ENCODE assay signal across 9 cellular contexts in the genomic region with DNA sequence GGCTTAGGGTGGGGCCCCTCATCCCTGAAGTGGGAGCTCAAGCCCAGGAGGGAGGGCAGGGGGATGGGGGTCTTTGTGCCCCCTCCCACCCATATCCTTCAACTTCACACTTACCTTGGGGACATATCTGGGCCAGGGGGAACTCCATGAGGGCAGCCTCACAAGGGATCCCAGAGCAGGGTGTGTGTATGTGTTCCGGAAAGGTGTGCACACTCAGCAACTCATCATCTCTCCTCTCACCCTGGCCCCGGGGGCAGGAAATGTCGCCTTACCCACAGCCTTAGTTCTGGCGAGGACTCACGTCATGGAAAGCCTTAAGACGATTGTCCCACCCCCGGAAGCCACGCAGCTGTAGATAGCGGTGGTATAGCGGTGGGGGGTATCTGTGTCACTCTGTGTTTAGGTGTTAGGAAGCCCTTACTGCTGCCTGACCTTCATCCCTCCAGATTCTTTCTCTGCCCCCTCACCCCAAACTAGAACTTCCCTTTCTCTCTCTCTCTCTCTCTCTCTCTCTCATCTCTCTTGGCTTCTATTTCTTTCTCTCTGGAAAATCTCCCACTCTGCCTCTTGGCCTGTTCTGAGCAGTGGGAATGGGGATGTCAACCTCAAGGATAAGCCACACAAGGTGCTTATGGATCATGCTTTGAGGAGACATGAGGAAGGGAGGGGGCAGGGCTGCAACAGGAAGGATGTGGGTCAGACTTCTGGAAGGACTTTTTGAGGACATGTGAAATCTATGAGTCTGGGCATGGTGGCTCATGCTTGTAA. TPM values are rescaled to one million over a fixed set of nuclear protein-coding genes. Genes with fewer than 3 reads are reported as not detected.
DNase-seq lines count a peak whose midpoint lies in the region; ATAC-seq and TF ChIP-seq lines count a peak whose summit lies in the region.
"Had no signal": no experiment of that assay in that cellular context is flagged by ENCODE, and none has a peak within 500 bp of the region (broad histone marks: within the 10 kb centered on the region; RNA-seq: fewer than 3 reads in every experiment).

A gene (minus strand): TSS at position 288 of the 768 bp plus-strand sequence. CDS start 140 bp downstream, at position 148.

- peak within 1 kb of the TSS; percentile 57 for H3K9ac ChIP-seq in OCI-LY3 (ENCODE audit: low read length)

- POLR2A ChIA-PET in CD8-positive, alpha-beta memory T cell (lab: Charles Lee): interaction anchor here (0.7 to 2.9 kb wide), 4 partner anchors 14 to 89 kb away, joined by 3 to 15 read pairs (median 4); a partner anchor contains a TSS

- H3K27me3 ChIP-seq in CD8-positive, alpha-beta memory T cell (ENCODE audit: insufficient read depth, low read length, poor library complexity, severe bottlenecking): no peaks in the 10 kb centered on the region
- H3K27me3 ChIP-seq in OCI-LY3 (ENCODE audit: low read depth, low read length) (no peaks in the 10 kb centered on the region), right cardiac atrium (ENCODE audit: control insufficient read depth, insufficient read depth) (no peaks in the 10 kb centered on the region)

- H3K36me3 ChIP-seq in CD8-positive, alpha-beta memory T cell (ENCODE audit: insufficient read depth, low read length): peaks cover 14% of the 10 kb centered on the region
- peaks cover 4% of the 10 kb centered on the region for H3K36me3 ChIP-seq in OCI-LY3 (replicated peaks; ENCODE audit: low read depth, low read length)

- H3K9me3 ChIP-seq in CD8-positive, alpha-beta memory T cell (ENCODE audit: low read length): no peaks in the 10 kb centered on the region
- H3K9me3 ChIP-seq in OCI-LY3 (ENCODE audit: insufficient read depth, low read length) (no peaks in the 10 kb centered on the region), right cardiac atrium (ENCODE audit: control insufficient read depth, low read length) (no peaks in the 10 kb centered on the region)

- H3K4me1 ChIP-seq in CD8-positive, alpha-beta memory T cell (ENCODE audit: insufficient read depth, low read length): peaks cover 60% of the 10 kb centered on the region
- H3K4me1 ChIP-seq in OCI-LY3 (ENCODE audit: low read length): peaks cover 13% of the 10 kb centered on the region
- peaks cover 4% of the 10 kb centered on the region for H3K4me1 ChIP-seq in right cardiac atrium (ENCODE audit: control insufficient read depth, insufficient read depth, low read length)

- peak within 1 kb of the TSS; percentile 99 to 100 (median 99) for H3K27ac Mint-ChIP-seq in CD8-positive, alpha-beta memory T cell

- peak within 1 kb of the TSS; percentile 68 for H3K4me3 ChIP-seq in CD8-positive, alpha-beta memory T cell (ENCODE audit: low read length)
- peak within 1 kb of the TSS; percentile 72 for H3K4me3 ChIP-seq in OCI-LY3 (ENCODE audit: low read length)
- peak within 1 kb of the TSS; percentile 22 for H3K4me3 ChIP-seq in right cardiac atrium (ENCODE audit: low read length)

- 23% methylated on average over 10 of the region's 10 CpGs for WGBS in right cardiac atrium

- peaks cover 0 to 13% of the 10 kb centered on the region in 2 donors for H3K27me3 Mint-ChIP-seq in CD8-positive, alpha-beta memory T cell

- peak within 1 kb of the TSS; percentile 50 for H2AFZ ChIP-seq in OCI-LY3 (ENCODE audit: low read depth, low read length)

- CTCF ChIA-PET in CD8-positive, alpha-beta memory T cell (lab: Charles Lee): interaction anchor here (1.0 to 3.9 kb wide), 6 partner anchors 15 to 127 kb away, joined by 3 to 14 read pairs (median 8); a partner anchor contains a TSS

- H4K20me1 ChIP-seq in OCI-LY3 (ENCODE audit: insufficient read depth, low read length): no peaks in the 10 kb centered on the region

- H3K36me3 Mint-ChIP-seq in CD8-positive, alpha-beta memory T cell: peaks cover 8 to 47% (median 13%) of the 10 kb centered on the region in 3 donors

- H3K9me3 Mint-ChIP-seq in CD8-positive, alpha-beta memory T cell: peaks cover 0 to 6% (median 4%) of the 10 kb centered on the region in 5 donors

- no peak for TF ChIP-seq CTCF in OCI-LY3 (IDR thresholded peaks at IDR 0.05; ENCODE audit: low read depth, low read length)

- H3K4me2 ChIP-seq in OCI-LY3 (ENCODE audit: low read length): peak within 1 kb of the TSS; percentile 72

- H3K79me2 ChIP-seq in OCI-LY3 (ENCODE audit: low read length): no peaks in the 10 kb centered on the region

- peak within 1 kb of the TSS; percentile 85 to 98 (median 94) for H3K4me3 Mint-ChIP-seq in CD8-positive, alpha-beta memory T cell

- peak; percentile 94 to 99 (median 98) for DNase-seq in CD8-positive, alpha-beta memory T cell
- DNase-seq in activated T-helper 1 cell treated with Interleukin-2 at 50 U/mL for 16 hours (ENCODE audit: low read depth): peak; percentile 88
- peak; percentile 67 to 87 (median 79) for DNase-seq in right cardiac atrium
- peak; percentile 86 to 93 (median 87) for DNase-seq in stimulated activated CD4-positive, alpha-beta T cell treated with anti-CD3 and anti-CD28 coated beads, TNF-alpha, amount 100 ng/mL, for 48 hours (ENCODE audit: low read depth in 3 of 3)
- DNase-seq in amniotic stem cell (lab: John Stamatoyannopoulos, UW): no peak
- no peak for DNase-seq in SW 1271 (lab: John Stamatoyannopoulos, UW)

- intact Hi-C loops in right cardiac atrium (cut with DNase I): no loop called here

- H3K4me1 Mint-ChIP-seq in CD8-positive, alpha-beta memory T cell: peaks cover 51 to 74% (median 52%) of the 10 kb centered on the region in 3 donors

- ATAC-seq in GM21723 (IDR thresholded peaks at IDR 0.05; ENCODE audit: unreplicated experiment) (peak; percentile 91), right cardiac atrium (peak; percentile 44 to 60)

- peak within 1 kb of the TSS; percentile 97 for H3K27ac ChIP-seq in CD8-positive, alpha-beta memory T cell (ENCODE audit: low read depth, low read length)
- H3K27ac ChIP-seq in OCI-LY3 (ENCODE audit: low read length) (peak within 1 kb of the TSS; percentile 4; the same call in 1 of the 2 replicates), right cardiac atrium (ENCODE audit: low read length) (peak within 1 kb of the TSS; percentile 57)

RNA-seq across cellular contexts. Expression of the gene that starts here (rescaled TPM):
- 100 to 1,000 TPM; 163 to 170 TPM for total RNA-seq in CD8-positive, alpha-beta memory T cell
- 62.1 TPM for polyA plus RNA-seq in CD8-positive, alpha-beta memory T cell
- total RNA-seq in right cardiac atrium: 1 to 10 TPM in 3 of 4 donors, under 1 TPM in 1; 0.93 to 6.3 (median 2.2) TPM
- 2.0 TPM for polyA plus RNA-seq in right cardiac atrium
- total RNA-seq: lung microvascular endothelial cell had no signal

Comparison
In these comparisons a context has a peak if more than half of its experiments do, and no peak if none do; other contexts are left out.
1. RNA of the gene that starts here (total RNA-seq): 163 to 170 TPM in CD8-positive, alpha-beta memory T cell; 0.93 to 6.3 TPM in right cardiac atrium; every median in the first group is over 10 times any median in the second.
2. RNA of the gene that starts here (polyA plus RNA-seq): 62.1 TPM in CD8-positive, alpha-beta memory T cell (single experiment); 2.0 TPM in right cardiac atrium (single experiment); every median in the first group is over 10 times any median in the second.
3. DNase-seq: peak in CD8-positive, alpha-beta memory T cell (5 of 5), activated T-helper 1 cell treated with Interleukin-2 at 50 U/mL for 16 hours (single experiment), right cardiac atrium (3 of 3) and stimulated activated CD4-positive, alpha-beta T cell treated with anti-CD3 and anti-CD28 coated beads, TNF-alpha, amount 100 ng/mL, for 48 hours (3 of 3); none in amniotic stem cell (single experiment) and SW 1271 (0 of 2).
4. H3K27ac ChIP-seq: peak in every context shown above with its lines; median percentile 97 in CD8-positive, alpha-beta memory T cell; 57 in right cardiac atrium; 4 in OCI-LY3.
5. H3K4me3 ChIP-seq: peak in every context shown above with its lines; median percentile 72 in OCI-LY3; 68 in CD8-positive, alpha-beta memory T cell; 22 in right cardiac atrium.